ENCODE assay signal across 7 cellular contexts in genomic region chr1:1440941-1441888, GRCh38. TPM values are rescaled to one million over a fixed set of nuclear protein-coding genes. Genes with fewer than 3 reads are reported as not detected.
DNase-seq lines count a peak whose midpoint lies in the region; ATAC-seq and TF ChIP-seq lines count a peak whose summit lies in the region.

No MANE protein-coding gene starts in this region.

- in situ Hi-C loops in GM13977 (cut with MboI; ENCODE audit: low pct_unique_long_range_greater_than_20kb, low sequenced_read_pairs, unreplicated experiment): no loop called here

- H3K9ac ChIP-seq in skeletal muscle tissue (ENCODE audit: low read depth in 1 of 3, low read length in 3 of 3): peak overlapping the region in 2 of 3 donors; percentile 33 to 50

- no peak overlapping the region for H3K4me3 ChIP-seq in cardiac muscle cell
- H3K4me3 ChIP-seq in skeletal muscle tissue (ENCODE audit: low read length in 3 of 3): peak overlapping the region in 1 of 3 donors; percentile 45

- TF ChIP-seq CTCF in GM13977 (IDR thresholded peaks at IDR 0.05; ENCODE audit: extremely low read depth, insufficient read depth, missing control alignments) (peak; percentile 88), cardiac muscle cell (IDR thresholded peaks at IDR 0.05; ENCODE audit: low read depth, low read length) (peak; percentile 96)

- H3K9me3 ChIP-seq in cardiac muscle cell (ENCODE audit: low read depth): no peaks in the 10 kb centered on the region
- H3K9me3 ChIP-seq in skeletal muscle tissue (ENCODE audit: control insufficient read depth in 3 of 3, low read length in 3 of 3): no peaks in the 10 kb centered on the region

- ATAC-seq in HG02610 (IDR thresholded peaks at IDR 0.05; ENCODE audit: unreplicated experiment) (no peak), GM19455 (IDR thresholded peaks at IDR 0.05; ENCODE audit: unreplicated experiment) (no peak)

- H3K27ac ChIP-seq in cardiac muscle cell: no peak overlapping the region
- H3K27ac ChIP-seq in skeletal muscle tissue (ENCODE audit: low read depth, low read length): no peak overlapping the region

- DNase-seq in GM13977 (ENCODE audit: low spot score): peak; percentile 92
- DNase-seq in OCI-M1 (lab: John Stamatoyannopoulos, UW): peak; percentile 73
- peak; percentile 32 for DNase-seq in activated effector memory CD4-positive, alpha-beta T cell treated with Interleukin-2 at 50 U/mL for 16 hours
- peak; percentile 57 to 72 for DNase-seq in cardiac muscle cell (ENCODE audit: low read depth in 1 of 2, low spot score in 1 of 2)

- H3K36me3 ChIP-seq in cardiac muscle cell (no peaks in the 10 kb centered on the region), skeletal muscle tissue (ENCODE audit: control insufficient read depth in 3 of 3, insufficient read depth in 3 of 3, low read length in 3 of 3) (no peaks in the 10 kb centered on the region)

- peaks cover 5% of the 10 kb centered on the region for H3K4me1 ChIP-seq in cardiac muscle cell (ENCODE audit: low read depth)
- peaks cover 23 to 27% (median 25%) of the 10 kb centered on the region in 3 donors for H3K4me1 ChIP-seq in skeletal muscle tissue (ENCODE audit: control insufficient read depth in 3 of 3, insufficient read depth in 3 of 3, low read length in 3 of 3)

- H3K27me3 ChIP-seq in cardiac muscle cell (no peaks in the 10 kb centered on the region), skeletal muscle tissue (ENCODE audit: control insufficient read depth in 3 of 3, insufficient read depth in 3 of 3, low read length in 3 of 3) (peaks cover 0 to 26% (median 11%) of the 10 kb centered on the region in 3 donors)

RNA-seq across cellular contexts. Expression of gene VWA1, which starts 5.7 kb away (rescaled TPM):
- total RNA-seq in cardiac muscle cell (31.5 and 40.4 TPM in 2 replicates), skeletal muscle tissue (11.0 TPM)
- polyA plus RNA-seq in cardiac muscle cell: 31.5 and 48.1 TPM in 2 replicates

RNA-seq across cellular contexts. Expression of gene ATAD3C, which starts 8.3 kb away (rescaled TPM):
- total RNA-seq in cardiac muscle cell: 0.21 and 0.28 TPM in 2 replicates
- polyA plus RNA-seq in cardiac muscle cell: 0.49 and 0.53 TPM in 2 replicates
- total RNA-seq in skeletal muscle tissue: not detected

RNA-seq across cellular contexts. Expression of gene ANKRD65, which starts 20.1 kb away (rescaled TPM):
- 0.49 and 0.60 TPM in 2 replicates for total RNA-seq in cardiac muscle cell
- 0.32 and 2.0 TPM in 2 replicates for polyA plus RNA-seq in cardiac muscle cell
- total RNA-seq in skeletal muscle tissue: 5.7 TPM

RNA-seq across cellular contexts. Expression of gene ATAD3B, which starts 30.4 kb away (rescaled TPM):
- 28.1 and 37.4 TPM in 2 replicates for total RNA-seq in cardiac muscle cell
- polyA plus RNA-seq in cardiac muscle cell: 25.8 and 30.2 TPM in 2 replicates
- total RNA-seq in skeletal muscle tissue: 16.7 TPM

RNA-seq across cellular contexts. Expression of gene MRPL20, which starts 34.1 kb away (rescaled TPM):
- total RNA-seq in cardiac muscle cell: 97.6 and 168 TPM in 2 replicates
- 204 and 255 TPM in 2 replicates for polyA plus RNA-seq in cardiac muscle cell
- 75.7 TPM for total RNA-seq in skeletal muscle tissue

Comparison
In these comparisons a context has a peak if more than half of its experiments do, and no peak if none do; other contexts are left out.
1. DNase-seq: peak in every context shown above with its lines; median percentile 92 in GM13977; 73 in OCI-M1; 64 in cardiac muscle cell; 32 in activated effector memory CD4-positive, alpha-beta T cell treated with Interleukin-2 at 50 U/mL for 16 hours.